Comparison of ENCODE assay signal across 22 cellular contexts in genomic region chr10:133010095-133010837, GRCh38.
DNase-seq lines count a peak whose midpoint lies in the region; ATAC-seq, FAIRE-seq and TF ChIP-seq lines count a peak whose summit lies in the region.
"Had no signal": no experiment of that assay in that cellular context is flagged by ENCODE, and none has a peak within 500 bp of the region (broad histone marks: within the 10 kb centered on the region; RNA-seq: fewer than 3 reads in every experiment).

No MANE protein-coding gene starts in this region.

- intact Hi-C loops in Right ventricle myocardium inferior (cut with DNase I) (no loop called here), left ventricle myocardium superior (cut with micrococcal nuclease) (no loop called here), lower lobe of right lung (cut with DNase I) (no loop called here)

- TF ChIP-seq EP300 in upper lobe of left lung (IDR thresholded peaks at IDR 0.05) = no peak

- H3K36me3 ChIP-seq in endodermal cell (ENCODE audit: control insufficient read depth, insufficient read depth, low read length) (no peaks in the 10 kb centered on the region), lower lobe of right lung (no peaks in the 10 kb centered on the region), upper lobe of left lung (no peaks in the 10 kb centered on the region)
- H3K36me3 ChIP-seq: right atrium auricular region had no signal

- FAIRE-seq in RCC 7860 (lab: Jason Lieb, UNC) = no peak
- FAIRE-seq: D721Med had no signal

- H3K4me1 ChIP-seq in endodermal cell (ENCODE audit: control insufficient read depth, insufficient read depth, low read length) (no peaks in the 10 kb centered on the region), lower lobe of right lung (peaks cover 15% of the 10 kb centered on the region), upper lobe of left lung (peaks cover 5 to 24% (median 21%) of the 10 kb centered on the region in 4 donors)

- DNase-seq in Right ventricle myocardium inferior (ENCODE audit: missing footprints) (peak; percentile 59), left ventricle myocardium superior (no peak), endodermal cell (no peak), lower lobe of right lung (no peak), upper lobe of left lung (peak in 1 of 2 donors; percentile 84), HCEC 1CT (no peak), RCC 7860 (ENCODE audit: low spot score) (no peak)
- DNase-seq: activated CD4-positive, alpha-beta T cell treated with anti-CD3 and anti-CD28 coated beads for 48 hours; activated CD8-positive, alpha-beta memory T cell treated with anti-CD3 and anti-CD28 coated beads, Interleukin-2, amount 10 ng/mL, durations not matched to agents 7 days and 5 days; HFFc6; NCI-H2081; occipital lobe; RPMI8226; stimulated activated naive CD4-positive, alpha-beta T cell; SW 1271 had no signal

- ATAC-seq in Right ventricle myocardium inferior (no peak), left ventricle myocardium superior (no peak), lower lobe of right lung (no peak), upper lobe of left lung (ENCODE audit: low FRiP score in 2 of 2) (no peak), GM19035 (IDR thresholded peaks at IDR 0.05; ENCODE audit: unreplicated experiment) (no peak)

- H3K9me3 Mint-ChIP-seq in endodermal cell = peaks cover 1% of the 10 kb centered on the region
- H3K9me3 Mint-ChIP-seq: activated T-helper 2 cell treated with anti-CD3 and anti-CD28 coated beads, Interferon-gamma antibody, Interleukin-2, Interleukin-4, amounts not matched to agents 10 μg/mL and 5 μg/mL and 100 μg/mL, durations not matched to agents 14 hours and 24 hours and 36 hours; dendritic cell treated with granulocyte-macrophage colony-stimulating factor and Interleukin-4, amounts not matched to agents 40 ng/mL and 50 ng/mL, for 4 days had no signal

- H3K9me3 ChIP-seq in endodermal cell (ENCODE audit: control insufficient read depth, low read length) (no peaks in the 10 kb centered on the region), lower lobe of right lung (no peaks in the 10 kb centered on the region), upper lobe of left lung (no peaks in the 10 kb centered on the region)
- H3K9me3 ChIP-seq: right atrium auricular region had no signal

- H3K27ac ChIP-seq in endodermal cell (ENCODE audit: low read depth, low read length) = no peak overlapping the region
- peak overlapping the region; percentile 90 for H3K27ac ChIP-seq in lower lobe of right lung
- H3K27ac ChIP-seq in upper lobe of left lung = peak overlapping the region; percentile 83 to 94 (median 86)
- H3K27ac ChIP-seq: epithelial cell of prostate had no signal

- no peak overlapping the region for H3K9ac ChIP-seq in endodermal cell (ENCODE audit: extremely low read depth, low read length, poor library complexity, severe bottlenecking)

- peak overlapping the region; percentile 58 for H3K27ac Mint-ChIP-seq in endodermal cell
- H3K27ac Mint-ChIP-seq: activated CD8-positive, alpha-beta memory T cell treated with anti-CD3 and anti-CD28 coated beads, Interleukin-2, amount 10 ng/mL, durations not matched to agents 7 days and 5 days; activated T-helper 2 cell treated with anti-CD3 and anti-CD28 coated beads, Interferon-gamma antibody, Interleukin-2, Interleukin-4, amounts not matched to agents 10 μg/mL and 5 μg/mL and 100 μg/mL, durations not matched to agents 14 hours and 24 hours and 36 hours; dendritic cell treated with granulocyte-macrophage colony-stimulating factor and Interleukin-4, amounts not matched to agents 40 ng/mL and 50 ng/mL, for 4 days; HFFc6 had no signal

- H3K4me3 Mint-ChIP-seq in endodermal cell = no peak overlapping the region
- H3K4me3 Mint-ChIP-seq: activated CD8-positive, alpha-beta memory T cell treated with anti-CD3 and anti-CD28 coated beads, Interleukin-2, amount 10 ng/mL, durations not matched to agents 7 days and 5 days; dendritic cell treated with granulocyte-macrophage colony-stimulating factor and Interleukin-4, amounts not matched to agents 40 ng/mL and 50 ng/mL, for 4 days; HFFc6 had no signal

- WGBS in endodermal cell (ENCODE audit: insufficient coverage in 1 of 2, insufficient read length in 1 of 2), 2 experiments = 90 to 91% methylated on average over 20 to 23 of the region's 23 CpGs
- WGBS in upper lobe of left lung, 2 donors = 65 to 84% methylated on average over 13 to 21 of the region's 23 CpGs

- no peaks in the 10 kb centered on the region for H3K36me3 Mint-ChIP-seq in endodermal cell (ENCODE audit: low read depth)
- H3K36me3 Mint-ChIP-seq: activated CD8-positive, alpha-beta memory T cell treated with anti-CD3 and anti-CD28 coated beads, Interleukin-2, amount 10 ng/mL, durations not matched to agents 7 days and 5 days had no signal

- TF ChIP-seq POLR2A in upper lobe of left lung (IDR thresholded peaks at IDR 0.05) = no peak

- H3K27me3 ChIP-seq in endodermal cell (ENCODE audit: control insufficient read depth, insufficient read depth, low read length, poor library complexity, severe bottlenecking) (no peaks in the 10 kb centered on the region), lower lobe of right lung (ENCODE audit: low read depth) (no peaks in the 10 kb centered on the region), upper lobe of left lung (no peaks in the 10 kb centered on the region)
- H3K27me3 ChIP-seq: right atrium auricular region had no signal

- TF ChIP-seq CTCF in endodermal cell (conservative IDR thresholded peaks at IDR 0.05) = no peak
- TF ChIP-seq CTCF in lower lobe of right lung (IDR thresholded peaks at IDR 0.05) = no peak
- TF ChIP-seq CTCF in upper lobe of left lung (IDR thresholded peaks at IDR 0.05) = peak in 1 of 6 experiments; percentile 17

- no peaks in the 10 kb centered on the region for H3K27me3 Mint-ChIP-seq in endodermal cell (ENCODE audit: insufficient read depth)
- H3K27me3 Mint-ChIP-seq: activated CD8-positive, alpha-beta memory T cell treated with anti-CD3 and anti-CD28 coated beads, Interleukin-2, amount 10 ng/mL, durations not matched to agents 7 days and 5 days had no signal

- H3K4me1 Mint-ChIP-seq in endodermal cell = no peaks in the 10 kb centered on the region
- H3K4me1 Mint-ChIP-seq: activated CD8-positive, alpha-beta memory T cell treated with anti-CD3 and anti-CD28 coated beads, Interleukin-2, amount 10 ng/mL, durations not matched to agents 7 days and 5 days had no signal

- H3K4me3 ChIP-seq in endodermal cell (ENCODE audit: low read length) (no peak overlapping the region), lower lobe of right lung (peak overlapping the region; percentile 37), upper lobe of left lung (peak overlapping the region in 3 of 4 donors; percentile 15 to 37 (median 26))
- H3K4me3 ChIP-seq: K562 had no signal
